ENCODE assay signal across 8 cellular contexts in genomic region chr1:1122078-1122811, GRCh38.
DNase-seq lines count a peak whose midpoint lies in the region; ATAC-seq and TF ChIP-seq lines count a peak whose summit lies in the region.

No MANE protein-coding gene starts in this region.

- H3K27ac ChIP-seq in C4-2B (peak overlapping the region; percentile 32), caudate nucleus (ENCODE audit: low read depth, low read length) (no peak overlapping the region)

- TF ChIP-seq CTCF in C4-2B (conservative IDR thresholded peaks at IDR 0.05), result peak; percentile 96

- DNase-seq in NCI-H128 (lab: John Stamatoyannopoulos, UW; ENCODE audit: unreplicated experiment), result peak; percentile 81
- peak; percentile 63 for DNase-seq in activated CD4-positive, CD25-positive, alpha-beta regulatory T cell treated with anti-CD3 and anti-CD28 coated beads, Interleukin-2, amount 50 U/mL, for 16 hours (ENCODE audit: low read depth, low spot score)
- peak in 56 of 61 donors; percentile 7 to 81 (median 54) for DNase-seq in caudate nucleus (lab: John Stamatoyannopoulos, UW)
- DNase-seq in kidney tubule cell (ENCODE audit: low spot score), result peak; percentile 77
- DNase-seq in stimulated activated CD4-positive, alpha-beta T cell treated with anti-CD3 and anti-CD28 coated beads, Interleukin-15, amount 100 ng/mL, for 48 hours (ENCODE audit: low read depth in 2 of 2), result peak; percentile 67 to 85

- ATAC-seq in GM21381 (IDR thresholded peaks at IDR 0.05; ENCODE audit: unreplicated experiment) (peak; percentile 49), HG03378 (IDR thresholded peaks at IDR 0.05; ENCODE audit: unreplicated experiment) (no peak)
